Comparison of ENCODE assay signal across 32 cellular contexts in the genomic region with DNA sequence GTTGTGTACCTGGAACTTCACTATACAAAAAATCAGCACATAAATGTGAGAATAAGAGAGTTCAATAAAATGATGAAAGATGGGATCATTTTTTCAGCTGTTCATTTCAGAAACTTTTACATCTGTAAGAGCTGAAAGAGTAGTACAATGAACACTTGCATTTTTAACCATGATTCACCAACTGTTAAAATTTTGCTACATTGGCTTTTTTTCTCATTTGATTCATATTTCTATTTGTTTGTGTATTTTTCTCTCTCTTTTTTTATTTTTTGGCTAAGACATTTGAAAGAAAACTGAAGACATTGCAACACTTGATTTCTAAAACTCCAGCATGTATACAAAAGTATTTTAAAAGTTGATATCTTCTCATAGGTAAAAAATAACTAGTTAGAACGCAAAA.
"Had no signal": no experiment of that assay in that cellular context is flagged by ENCODE, and none has a peak within 500 bp of the region (broad histone marks: within the 10 kb centered on the region; RNA-seq: fewer than 3 reads in every experiment).

No MANE protein-coding gene starts in this region.

- H3K36me3 Mint-ChIP-seq: naive thymus-derived CD4-positive, alpha-beta T cell; natural killer cell; neural progenitor cell; stimulated activated memory B cell treated with anti-CD40 and anti-IgM and Interleukin-4, amounts not matched to agents 10 μg/mL and 1 μg/mL and 100 μg/mL, for 72 hours; type B pancreatic cell had no signal

- H3K4me3 ChIP-seq: neural progenitor cell, ovary, psoas muscle, sigmoid colon, skin epidermis, smooth muscle cell, spleen, suprapubic skin, testis, tibial artery, transverse colon, upper lobe of right lung, uterus had no signal

- H2AFZ ChIP-seq: neural progenitor cell, parathyroid adenoma had no signal

- H3K4me3 Mint-ChIP-seq: naive thymus-derived CD4-positive, alpha-beta T cell; natural killer cell; nephron; neural progenitor cell; stimulated activated memory B cell treated with anti-CD40 and anti-IgM and Interleukin-4, amounts not matched to agents 10 μg/mL and 1 μg/mL and 100 μg/mL, for 72 hours; stimulated activated naive CD8-positive, alpha-beta T cell treated with anti-CD3 and anti-CD28 coated beads, Interleukin-15, amount 100 ng/mL, for 72 hours; type B pancreatic cell had no signal

- H3K27ac Mint-ChIP-seq: naive thymus-derived CD4-positive, alpha-beta T cell; natural killer cell; nephron; neural progenitor cell; progenitor cell of endocrine pancreas; stimulated activated memory B cell treated with anti-CD40 and anti-IgM and Interleukin-4, amounts not matched to agents 10 μg/mL and 1 μg/mL and 100 μg/mL, for 72 hours; stimulated activated naive CD8-positive, alpha-beta T cell treated with anti-CD3 and anti-CD28 coated beads, Interleukin-15, amount 100 ng/mL, for 72 hours; type B pancreatic cell had no signal

- H3K4me1 Mint-ChIP-seq: naive thymus-derived CD4-positive, alpha-beta T cell; natural killer cell; nephron; neural progenitor cell; stimulated activated memory B cell treated with anti-CD40 and anti-IgM and Interleukin-4, amounts not matched to agents 10 μg/mL and 1 μg/mL and 100 μg/mL, for 72 hours; stimulated activated naive CD8-positive, alpha-beta T cell treated with anti-CD3 and anti-CD28 coated beads, Interleukin-15, amount 100 ng/mL, for 72 hours had no signal

- ATAC-seq: naive thymus-derived CD4-positive, alpha-beta T cell; natural killer cell; psoas muscle; right cardiac atrium; stimulated activated memory B cell treated with anti-CD40 and anti-IgM and Interleukin-4, amounts not matched to agents 10 μg/mL and 1 μg/mL and 100 μg/mL, for 72 hours; stimulated activated naive CD8-positive, alpha-beta T cell treated with anti-CD3 and anti-CD28 coated beads, Interleukin-15, amount 100 ng/mL, for 72 hours; stimulated activated naive CD8-positive, alpha-beta T cell treated with anti-CD3 and anti-CD28 coated beads, Interleukin-15, Interleukin-2, amounts not matched to agents 100 U/mL and 50 U/mL, for 24 hours; upper lobe of right lung had no signal

- H3K36me3 ChIP-seq: neural progenitor cell, ovary, sigmoid colon, spleen, suprapubic skin, tibial artery, transverse colon, upper lobe of right lung, uterus had no signal

- H3K4me1 ChIP-seq: neural progenitor cell, parathyroid adenoma, psoas muscle, sigmoid colon, spleen, suprapubic skin, testis, tibial artery, transverse colon, upper lobe of right lung, uterus had no signal

- H3K27ac ChIP-seq: neural progenitor cell, ovary, parathyroid adenoma, psoas muscle, sigmoid colon, skin epidermis, spleen, suprapubic skin, testis, tibial artery, transverse colon, upper lobe of right lung, uterus had no signal

- H3K9me3 Mint-ChIP-seq: neural progenitor cell; stimulated activated memory B cell treated with anti-CD40 and anti-IgM and Interleukin-4, amounts not matched to agents 10 μg/mL and 1 μg/mL and 100 μg/mL, for 72 hours; stimulated activated naive CD8-positive, alpha-beta T cell treated with anti-CD3 and anti-CD28 coated beads, Interleukin-15, amount 100 ng/mL, for 72 hours; type B pancreatic cell had no signal

- H3K27me3 Mint-ChIP-seq: progenitor cell of endocrine pancreas; stimulated activated memory B cell treated with anti-CD40 and anti-IgM and Interleukin-4, amounts not matched to agents 10 μg/mL and 1 μg/mL and 100 μg/mL, for 72 hours had no signal

- DNase-seq: naive thymus-derived CD4-positive, alpha-beta T cell; natural killer cell; occipital lobe; ovary; posterior cingulate gyrus; psoas muscle; right cardiac atrium; sigmoid colon; spleen; stimulated activated CD4-positive, alpha-beta T cell treated with anti-CD3 and anti-CD28 coated beads, Interleukin-12 subunit alpha, Interleukin-12 subunit beta, amount 100 ng/mL, for 4 hours; stimulated activated CD4-positive, alpha-beta T cell treated with anti-CD3 and anti-CD28 coated beads, Interleukin-1b, Interleukin-23, amount 100 ng/mL, for 48 hours; stimulated activated CD4-positive, alpha-beta T cell treated with anti-CD3 and anti-CD28 coated beads, Interleukin-4, amount 100 ng/mL, for 1 hour; stimulated activated CD4-positive, alpha-beta T cell treated with anti-CD3 and anti-CD28 coated beads, Interleukin-4, amount 100 ng/mL, for 4 hours; stimulated activated CD8-positive, alpha-beta memory T cell treated with anti-CD3 and anti-CD28 coated beads, Interleukin-4, amount 100 ng/mL, for 48 hours; stimulated activated naive CD4-positive, alpha-beta T cell; stimulated activated naive CD8-positive, alpha-beta T cell treated with anti-CD3 and anti-CD28 coated beads, Interleukin-15, amount 100 ng/mL, for 72 hours; stimulated activated naive CD8-positive, alpha-beta T cell treated with anti-CD3 and anti-CD28 coated beads, Interleukin-15, Interleukin-2, amounts not matched to agents 100 U/mL and 50 U/mL, for 24 hours; substantia nigra; testis; tibial artery; transverse colon; upper lobe of right lung; uterus had no signal

- H3K79me2 ChIP-seq: parathyroid adenoma had no signal

- H3K27me3 ChIP-seq: neural progenitor cell, ovary, sigmoid colon, spleen, suprapubic skin, testis, tibial artery, transverse colon, upper lobe of right lung, uterus had no signal

- H3K4me2 ChIP-seq: neural progenitor cell, smooth muscle cell had no signal

- H3K9me3 ChIP-seq: ovary, psoas muscle, sigmoid colon, spleen, suprapubic skin, testis, tibial artery, transverse colon, upper lobe of right lung, uterus had no signal

- H3K9ac ChIP-seq: neural progenitor cell, parathyroid adenoma had no signal
